8 cellular contexts compared by ENCODE assay signal in genomic region chr1:2544093-2544874, GRCh38. TPM values are rescaled to one million over a fixed set of nuclear protein-coding genes. Genes with fewer than 3 reads are reported as not detected.
A peak's percentile ranks its signal among the peaks of the same experiment; 100 is the strongest.
DNase-seq lines count a peak whose midpoint lies in the region; ATAC-seq and TF ChIP-seq lines count a peak whose summit lies in the region.
"Had no signal": no experiment of that assay in that cellular context is flagged by ENCODE, and none has a peak within 500 bp of the region (broad histone marks: within the 10 kb centered on the region; RNA-seq: fewer than 3 reads in every experiment).

No MANE protein-coding gene starts in this region.

- H3K27me3 ChIP-seq in SK-N-SH (ENCODE audit: insufficient read depth) (no peaks in the 10 kb centered on the region), thymus (ENCODE audit: control insufficient read depth, insufficient read depth) (no peaks in the 10 kb centered on the region)

- H3F3A ChIP-seq in SK-N-SH (replicated peaks; ENCODE audit: insufficient read depth) = no peaks in the 10 kb centered on the region

- DNase-seq in SK-N-SH (peak; percentile 69), erythroblast (lab: John Stamatoyannopoulos, UW) (peak; percentile 50 to 64), amniotic stem cell (lab: John Stamatoyannopoulos, UW) (no peak), NCI-H82 treated with DMSO at 0.1 percent for 48 hours (lab: John Stamatoyannopoulos, UW; ENCODE audit: unreplicated experiment) (no peak)
- DNase-seq: stimulated activated CD4-positive, alpha-beta T cell treated with anti-CD3 and anti-CD28 coated beads, Interleukin-2, amount 100 ng/mL, for 48 hours had no signal

- 52% methylated on average over 12 of the region's 26 CpGs for WGBS in SK-N-SH (ENCODE audit: low lambda C conversion rate)
- WGBS in thymus = 84% methylated on average over 26 of the region's 26 CpGs

- no peak overlapping the region for H3K9ac ChIP-seq in SK-N-SH

- TF ChIP-seq RAD21 in SK-N-SH (IDR thresholded peaks at IDR 0.05; ENCODE audit: low read length) = 0 out of 2 replicates have a peak, but pooled peaks have one; percentile 2

- peak overlapping the region in 1 of 2 experiments; percentile 97; a peak in 2 of 4 replicates for H3K27ac ChIP-seq in SK-N-SH (ENCODE audit: low read depth in 2 of 2, low read length in 1 of 2)
- peak overlapping the region; percentile 15 for H3K27ac ChIP-seq in thymus (ENCODE audit: low read depth)

- H3K4me1 ChIP-seq in SK-N-SH (ENCODE audit: control insufficient read depth in 1 of 2, insufficient read depth in 2 of 2, low read depth in 1 of 2, low read length in 1 of 2) (peaks cover 0 to 56% of the 10 kb centered on the region in 2 experiments; a peak in 1 of 4 replicates), thymus (ENCODE audit: control insufficient read depth, insufficient read depth, low read length) (peaks cover 44% of the 10 kb centered on the region)

- no peak for TF ChIP-seq CTCF in SK-N-SH (IDR thresholded peaks at IDR 0.05)

- peak overlapping the region; percentile 44; the same call in 1 of the 2 replicates for H3K4me2 ChIP-seq in SK-N-SH
- H3K4me2 ChIP-seq: A549 had no signal

- POLR2A ChIA-PET in SK-N-SH (lab: Yijun Ruan, JAX) = interaction anchor here (0.6 to 3.6 kb wide), 14 partner anchors 12 to 1651 kb away, joined by 3 to 24 read pairs (median 4); partner anchors contain the start of genes PANK4 and PLCH2

- H3K79me2 ChIP-seq in SK-N-SH (ENCODE audit: insufficient read depth) = no peaks in the 10 kb centered on the region

- no peaks in the 10 kb centered on the region for H3K36me3 ChIP-seq in SK-N-SH (replicated peaks in 1 of 2; ENCODE audit: control insufficient read depth in 1 of 2, insufficient read depth in 2 of 2, low read length in 1 of 2)
- H3K36me3 ChIP-seq in thymus (ENCODE audit: control insufficient read depth, insufficient read depth) = no peaks in the 10 kb centered on the region

- H3K4me3 ChIP-seq in SK-N-SH (ENCODE audit: low read depth in 2 of 2, low read length in 1 of 2) (no peak overlapping the region), thymus (ENCODE audit: low read length) (no peak overlapping the region)
- H3K4me3 ChIP-seq: A549 had no signal

- no peak overlapping the region for H2AFZ ChIP-seq in SK-N-SH (ENCODE audit: low read depth)

- CTCF ChIA-PET in SK-N-SH (lab: Yijun Ruan, JAX) = interaction anchor here (0.6 to 4.1 kb wide), 13 partner anchors 12 to 131 kb away, joined by 3 to 35 read pairs (median 4); partner anchors contain the start of genes HES5 and PLCH2

- H4K20me1 ChIP-seq in SK-N-SH (ENCODE audit: insufficient read depth) = no peaks in the 10 kb centered on the region

- no peaks in the 10 kb centered on the region for H3K9me2 ChIP-seq in SK-N-SH

- ATAC-seq in SK-N-SH treated with all-trans-retinoic acid at 6 μM for 48 hours = no peak
- ATAC-seq: A549 had no signal

- no peak for TF ChIP-seq POLR2A in erythroblast (IDR thresholded peaks at IDR 0.05; ENCODE audit: low read length)

- peak in 1 of 2 experiments; percentile 51; a peak in 1 of 4 replicates for TF ChIP-seq EP300 in SK-N-SH (IDR thresholded peaks at IDR 0.05; ENCODE audit: borderline replicate concordance in 1 of 2, low read depth in 1 of 2, low read length in 1 of 2)

- H3K9me3 ChIP-seq in SK-N-SH = no peaks in the 10 kb centered on the region
- no peaks in the 10 kb centered on the region for H3K9me3 ChIP-seq in thymus (ENCODE audit: control insufficient read depth)
- H3K9me3 ChIP-seq: A549 had no signal

TF ChIP-seq in SK-N-SH, 30 proteins besides CTCF, POLR2A, EP300 and RAD21:
- TF ChIP-seq GATA2 (CRISPR knock-in tag; IDR thresholded peaks at IDR 0.05) (peak; percentile 33; the same call in 1 of the 2 replicates), MXI1 (IDR thresholded peaks at IDR 0.05; ENCODE audit: low read depth, low read length) (peak; percentile 47; the same call in 1 of the 2 replicates), TAF1 (IDR thresholded peaks at IDR 0.05; ENCODE audit: borderline replicate concordance, low read depth, low read length) (no peak)

TF ChIP-seq in SK-N-SH treated with all-trans-retinoic acid at 6 μM for 48 hours, 23 proteins besides CTCF, POLR2A, EP300 and RAD21 (continues in another document):
- TF ChIP-seq RARB (CRISPR knock-in tag; IDR thresholded peaks at IDR 0.05) = no peak
- no peak for TF ChIP-seq TCF4 (CRISPR knock-in tag; IDR thresholded peaks at IDR 0.05; ENCODE audit: borderline replicate concordance)
- TF ChIP-seq ZFP3 (CRISPR knock-in tag; IDR thresholded peaks at IDR 0.05) = no peak
- no peak for TF ChIP-seq CREB5 (CRISPR knock-in tag; IDR thresholded peaks at IDR 0.05; ENCODE audit: low read depth)
- TF ChIP-seq POU6F1 (CRISPR knock-in tag; IDR thresholded peaks at IDR 0.05; ENCODE audit: borderline replicate concordance, low read depth) = no peak
- TF ChIP-seq PATZ1 (CRISPR knock-in tag; IDR thresholded peaks at IDR 0.05; ENCODE audit: borderline replicate concordance) = no peak
- TF ChIP-seq SNAI2 (CRISPR knock-in tag; IDR thresholded peaks at IDR 0.05) = no peak
- no peak for TF ChIP-seq PPARA (CRISPR knock-in tag; IDR thresholded peaks at IDR 0.05; ENCODE audit: borderline replicate concordance)
- TF ChIP-seq ZC3H10 (CRISPR knock-in tag; IDR thresholded peaks at IDR 0.05) = no peak
- no peak for TF ChIP-seq GLIS3 (CRISPR knock-in tag; IDR thresholded peaks at IDR 0.05)

RNA-seq across cellular contexts. Expression of gene TNFRSF14, which starts 11.9 kb away (rescaled TPM):
- polyA plus RNA-seq in SK-N-SH (2012; rRNA removed) (0.19 and 0.28 TPM in 2 replicates), thymus (233 TPM)
- 0.03 and 0.08 TPM in 2 replicates for polyA plus RNA-seq in SK-N-SH (2012; cell fraction: cytosol; rRNA removed)
- polyA plus RNA-seq in SK-N-SH (2012; cell fraction: nucleus; rRNA removed) = 0.61 and 0.96 TPM in 2 replicates

RNA-seq across cellular contexts. Expression of gene HES5, which starts 14.2 kb away (rescaled TPM):
- polyA plus RNA-seq in SK-N-SH (2012; rRNA removed) (0.03 and 0.05 TPM in 2 replicates), thymus (0.55 TPM)
- 0.06 TPM in 1 of 2 replicates, not detected in the other for polyA plus RNA-seq in SK-N-SH (2012; cell fraction: cytosol; rRNA removed)
- polyA plus RNA-seq in SK-N-SH (2012; cell fraction: nucleus; rRNA removed) = 0.14 and 0.20 TPM in 2 replicates
- polyA plus RNA-seq: A549 had no signal

RNA-seq across cellular contexts. Expression of gene PANK4, which starts 17.9 kb away (rescaled TPM):
- polyA plus RNA-seq in SK-N-SH (2012; rRNA removed) (15.1 and 16.6 TPM in 2 replicates), thymus (27.1 TPM)
- polyA plus RNA-seq in SK-N-SH (2012; cell fraction: cytosol; rRNA removed) = 5.9 and 8.7 TPM in 2 replicates
- 64.1 and 71.4 TPM in 2 replicates for polyA plus RNA-seq in SK-N-SH (2012; cell fraction: nucleus; rRNA removed)

RNA-seq across cellular contexts. Expression of gene PRXL2B, which starts 42.3 kb away (rescaled TPM):
- polyA plus RNA-seq in SK-N-SH (2012; rRNA removed) = 28.0 and 33.7 TPM in 2 replicates
- 13.0 and 22.1 TPM in 2 replicates for polyA plus RNA-seq in SK-N-SH (2012; cell fraction: cytosol; rRNA removed)
- 43.9 and 44.0 TPM in 2 replicates for polyA plus RNA-seq in SK-N-SH (2012; cell fraction: nucleus; rRNA removed)
- polyA plus RNA-seq in thymus = 12.3 TPM

Comparison
In these comparisons a context has a peak if more than half of its experiments do, and no peak if none do; other contexts are left out.
1. DNase-seq: peak in SK-N-SH (single experiment) and erythroblast (2 of 2); none in amniotic stem cell (single experiment) and NCI-H82 treated with DMSO at 0.1 percent for 48 hours (single experiment).
2. RNA of gene TNFRSF14, which starts 11.9 kb away (polyA plus RNA-seq): 233 TPM in thymus (single experiment); 0.03 to 0.96 TPM in SK-N-SH; every median in the first group is over 100 times any median in the second.